ENCODE assay signal across 19 cellular contexts in the genomic region with DNA sequence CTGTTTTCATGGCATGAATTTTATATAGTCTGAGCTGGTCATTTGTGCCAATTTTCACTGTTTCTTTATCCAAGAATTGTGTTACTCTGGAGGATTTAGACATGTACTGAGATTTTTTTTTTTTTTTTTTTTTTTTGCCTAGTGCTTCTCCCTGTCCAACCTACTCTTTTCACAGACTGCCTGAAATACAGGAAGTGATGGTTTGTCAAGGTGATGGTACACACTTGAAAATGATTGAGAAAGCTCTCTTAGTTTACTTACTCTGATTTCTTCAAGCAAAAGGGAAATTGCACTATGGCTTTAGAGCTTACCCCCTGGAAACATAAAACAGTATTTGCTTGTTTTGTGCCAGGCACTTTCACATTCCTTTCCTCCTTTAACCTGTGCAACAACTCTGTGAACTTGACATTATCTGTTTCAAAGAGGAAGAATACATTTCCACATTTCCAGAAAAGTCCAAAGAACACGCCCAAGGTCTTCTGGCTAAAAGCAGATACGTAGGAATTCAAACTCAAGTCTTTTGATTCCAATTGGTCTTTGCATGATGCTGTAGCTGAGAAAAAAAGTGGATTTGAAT.
"Had no signal": no experiment of that assay in that cellular context is flagged by ENCODE, and none has a peak within 500 bp of the region (broad histone marks: within the 10 kb centered on the region; RNA-seq: fewer than 3 reads in every experiment).

No MANE protein-coding gene starts in this region.

- H3K36me3 Mint-ChIP-seq: naive thymus-derived CD8-positive, alpha-beta T cell had no signal

- H3K27ac Mint-ChIP-seq: dendritic cell treated with granulocyte-macrophage colony-stimulating factor and Interleukin-4, amounts not matched to agents 40 ng/mL and 50 ng/mL, for 4 days; effector memory CD8-positive, alpha-beta T cell; naive thymus-derived CD8-positive, alpha-beta T cell; progenitor cell of endocrine pancreas had no signal

- H3K36me3 ChIP-seq: esophagus muscularis mucosa, gastrocnemius medialis, heart right ventricle, pancreas, uterus had no signal

- H3K4me3 ChIP-seq: esophagus muscularis mucosa, gastrocnemius medialis, heart right ventricle, pancreas, smooth muscle cell, uterus had no signal

- DNase-seq: effector memory CD8-positive, alpha-beta T cell; gastrocnemius medialis; heart right ventricle; hypothalamus; kidney glomerular epithelial cell; naive thymus-derived CD8-positive, alpha-beta T cell; nucleus accumbens; pancreas; right cardiac atrium; stimulated activated CD4-positive, alpha-beta T cell treated with anti-CD3 and anti-CD28 coated beads, Interleukin-2, amount 100 ng/mL, for 48 hours; stimulated activated naive CD4-positive, alpha-beta T cell treated with Interleukin-2 at 50 U/mL for 16 hours; trophoblast cell; uterus had no signal

- H3K27me3 Mint-ChIP-seq: dendritic cell treated with granulocyte-macrophage colony-stimulating factor and Interleukin-4, amounts not matched to agents 40 ng/mL and 50 ng/mL, for 4 days; effector memory CD8-positive, alpha-beta T cell; progenitor cell of endocrine pancreas had no signal

- H3K4me1 Mint-ChIP-seq: naive thymus-derived CD8-positive, alpha-beta T cell; neural crest cell had no signal

- H3K27ac ChIP-seq: epithelial cell of prostate, esophagus muscularis mucosa, gastrocnemius medialis, heart right ventricle, pancreas, uterus had no signal

- H3K9me3 Mint-ChIP-seq: dendritic cell treated with granulocyte-macrophage colony-stimulating factor and Interleukin-4, amounts not matched to agents 40 ng/mL and 50 ng/mL, for 4 days; effector memory CD8-positive, alpha-beta T cell had no signal

- H3K27me3 ChIP-seq: esophagus muscularis mucosa, gastrocnemius medialis, heart right ventricle, pancreas, uterus had no signal

- ATAC-seq: effector memory CD8-positive, alpha-beta T cell; gastrocnemius medialis; heart right ventricle; naive thymus-derived CD8-positive, alpha-beta T cell; pancreas; right cardiac atrium had no signal

- H3K4me3 Mint-ChIP-seq: dendritic cell treated with granulocyte-macrophage colony-stimulating factor and Interleukin-4, amounts not matched to agents 40 ng/mL and 50 ng/mL, for 4 days; effector memory CD8-positive, alpha-beta T cell; naive thymus-derived CD8-positive, alpha-beta T cell; neural crest cell had no signal

- H3K9me3 ChIP-seq: gastrocnemius medialis, pancreas, uterus had no signal

- H3K4me1 ChIP-seq: pancreas, uterus had no signal
